Comparison of ENCODE assay signal across 12 cellular contexts in genomic region chr14:105034314-105035039, GRCh38. TPM values are rescaled to one million over a fixed set of nuclear protein-coding genes. Genes with fewer than 3 reads are reported as not detected.
DNase-seq lines count a peak whose midpoint lies in the region; ATAC-seq and TF ChIP-seq lines count a peak whose summit lies in the region.
"Had no signal": no experiment of that assay in that cellular context is flagged by ENCODE, and none has a peak within 500 bp of the region (broad histone marks: within the 10 kb centered on the region; RNA-seq: fewer than 3 reads in every experiment).

No MANE protein-coding gene starts in this region.

- H3K27ac ChIP-seq in CD4-positive, CD25-positive, alpha-beta regulatory T cell (ENCODE audit: insufficient read depth, low read length, poor library complexity, severe bottlenecking) = no peak overlapping the region
- H3K27ac ChIP-seq in PC-9 = no peak overlapping the region
- no peak overlapping the region for H3K27ac ChIP-seq in A673 (ENCODE audit: low read depth, low read length, poor library complexity, severe bottlenecking)
- H3K27ac ChIP-seq: cardiac muscle cell, sigmoid colon had no signal

- intact Hi-C loops in PC-9 (cut with micrococcal nuclease; ENCODE audit: unreplicated experiment) (no loop called here), A673 (cut with micrococcal nuclease; ENCODE audit: unreplicated experiment) (no loop called here)

- peaks cover 23% of the 10 kb centered on the region for H3F3A ChIP-seq in PC-9 (ENCODE audit: insufficient read depth, low read depth)

- H3K4me3 Mint-ChIP-seq in CD4-positive, CD25-positive, alpha-beta regulatory T cell = peak overlapping the region; percentile 85 to 98 (median 90)

- H3K27me3 Mint-ChIP-seq in CD4-positive, CD25-positive, alpha-beta regulatory T cell = no peaks in the 10 kb centered on the region

- H3K79me2 ChIP-seq in PC-9 (ENCODE audit: low read depth) = no peaks in the 10 kb centered on the region

- POLR2A ChIA-PET in PC-9 (lab: Charles Lee; ENCODE audit: unreplicated experiment) (no interaction called here), A673 (lab: Charles Lee; ENCODE audit: low non-redundant PET) (no interaction called here)

- TF ChIP-seq CTCF in PC-9 (conservative IDR thresholded peaks at IDR 0.05) (no peak), kidney epithelial cell (IDR thresholded peaks at IDR 0.05; ENCODE audit: insufficient read depth, low read length, poor library complexity, severe bottlenecking) (no peak), A673 (conservative IDR thresholded peaks at IDR 0.05; ENCODE audit: low read depth, low read length) (no peak)

- no peak for DNase-seq in CD4-positive, CD25-positive, alpha-beta regulatory T cell
- DNase-seq in PC-9 (peak in 1 of 2 experiments; percentile 41), kidney epithelial cell (ENCODE audit: low read depth) (no peak), NCI-H2196 treated with DMSO at 0.1 percent for 48 hours (lab: John Stamatoyannopoulos, UW; ENCODE audit: unreplicated experiment) (no peak), NCI-H2081 (lab: John Stamatoyannopoulos, UW) (no peak), A673 (ENCODE audit: low spot score) (no peak)
- DNase-seq: activated CD4-positive, alpha-beta T cell treated with anti-CD3 and anti-CD28 coated beads for 48 hours; EL; OCI-M1; sigmoid colon had no signal

- H3K9me3 ChIP-seq in CD4-positive, CD25-positive, alpha-beta regulatory T cell (ENCODE audit: control insufficient read depth in 2 of 2, low read length in 2 of 2) = no peaks in the 10 kb centered on the region
- H3K9me3 ChIP-seq in PC-9 (ENCODE audit: insufficient read depth, low read depth) (peaks cover 4% of the 10 kb centered on the region), A673 (ENCODE audit: low read depth, low read length, poor library complexity, severe bottlenecking) (no peaks in the 10 kb centered on the region)
- H3K9me3 ChIP-seq: sigmoid colon had no signal

- no peak for ATAC-seq in CD4-positive, CD25-positive, alpha-beta regulatory T cell (ENCODE audit: low read depth in 2 of 2)

- H3K27ac Mint-ChIP-seq in CD4-positive, CD25-positive, alpha-beta regulatory T cell = peak overlapping the region; percentile 58 to 95 (median 94)

- peaks cover 5 to 30% (median 16%) of the 10 kb centered on the region in 4 donors for H3K4me1 Mint-ChIP-seq in CD4-positive, CD25-positive, alpha-beta regulatory T cell

- no peaks in the 10 kb centered on the region for H3K36me3 ChIP-seq in CD4-positive, CD25-positive, alpha-beta regulatory T cell (ENCODE audit: control insufficient read depth, insufficient read depth, low read length)
- H3K36me3 ChIP-seq in PC-9 (ENCODE audit: low read depth) (no peaks in the 10 kb centered on the region), kidney epithelial cell (ENCODE audit: control insufficient read depth, insufficient read depth, low read length) (no peaks in the 10 kb centered on the region), A673 (ENCODE audit: insufficient read depth, low read length, poor library complexity, severe bottlenecking) (no peaks in the 10 kb centered on the region)
- H3K36me3 ChIP-seq: cardiac muscle cell, sigmoid colon had no signal

- BruUV-seq in PC-9 (replicated peaks; lab: Mats Ljungman, UMichigan) (no TSS peak), A673 (replicated peaks; lab: Mats Ljungman, UMichigan) (no TSS peak)

- H3K9me3 Mint-ChIP-seq in CD4-positive, CD25-positive, alpha-beta regulatory T cell = peaks cover 0 to 3% (median 0%) of the 10 kb centered on the region in 7 donors

- H3K4me1 ChIP-seq in CD4-positive, CD25-positive, alpha-beta regulatory T cell (ENCODE audit: control insufficient read depth, insufficient read depth, low read length, poor library complexity, severe bottlenecking) = peaks cover 6% of the 10 kb centered on the region
- peaks cover 27% of the 10 kb centered on the region for H3K4me1 ChIP-seq in PC-9 (replicated peaks; ENCODE audit: insufficient read depth)
- no peaks in the 10 kb centered on the region for H3K4me1 ChIP-seq in A673 (ENCODE audit: insufficient read depth, low read length, poor library complexity, severe bottlenecking)

- H3K4me2 ChIP-seq in PC-9 = peak overlapping the region; percentile 76

- no peak overlapping the region for H2AFZ ChIP-seq in PC-9

- no peaks in the 10 kb centered on the region for H4K20me1 ChIP-seq in PC-9 (ENCODE audit: insufficient read depth)

- no peak overlapping the region for H3K4me3 ChIP-seq in CD4-positive, CD25-positive, alpha-beta regulatory T cell (ENCODE audit: low read depth, low read length)
- H3K4me3 ChIP-seq in PC-9 (no peak overlapping the region), kidney epithelial cell (ENCODE audit: low read depth, low read length) (peak overlapping the region; percentile 36), A673 (ENCODE audit: low read depth, low read length, poor library complexity, severe bottlenecking) (no peak overlapping the region)
- H3K4me3 ChIP-seq: cardiac muscle cell had no signal

- no peaks in the 10 kb centered on the region for H3K9me2 ChIP-seq in PC-9 (ENCODE audit: insufficient read depth)

- H3K36me3 Mint-ChIP-seq in CD4-positive, CD25-positive, alpha-beta regulatory T cell = no peaks in the 10 kb centered on the region

- no peaks in the 10 kb centered on the region for H3K27me3 ChIP-seq in CD4-positive, CD25-positive, alpha-beta regulatory T cell (ENCODE audit: control insufficient read depth, insufficient read depth, low read length)
- H3K27me3 ChIP-seq in PC-9 (ENCODE audit: insufficient read depth, low read depth) (no peaks in the 10 kb centered on the region), kidney epithelial cell (ENCODE audit: control insufficient read depth, insufficient read depth, low read length) (no peaks in the 10 kb centered on the region), A673 (replicated peaks; ENCODE audit: insufficient read depth, low read depth, low read length, poor library complexity) (peaks cover 6% of the 10 kb centered on the region)

- CTCF ChIA-PET in PC-9 (lab: Charles Lee) (no interaction called here), A673 (lab: Charles Lee) (no interaction called here)

RNA-seq across cellular contexts. Expression of gene CDCA4, which starts 13.6 kb away (rescaled TPM):
- 16.5 TPM for total RNA-seq in CD4-positive, CD25-positive, alpha-beta regulatory T cell
- polyA plus RNA-seq in CD4-positive, CD25-positive, alpha-beta regulatory T cell = 10 to 100 TPM; 12.8 to 16.7 (median 14.9) TPM
- total RNA-seq in PC-9 (2021) (24.9 and 27.7 TPM in 2 replicates), kidney epithelial cell (33.2 and 34.6 TPM in 2 replicates), A673 (2021) (49.7 and 51.1 TPM in 2 replicates)

RNA-seq across cellular contexts. Expression of gene GPR132, which starts 30.8 kb away (rescaled TPM):
- 94.5 TPM for total RNA-seq in CD4-positive, CD25-positive, alpha-beta regulatory T cell
- polyA plus RNA-seq in CD4-positive, CD25-positive, alpha-beta regulatory T cell = 10 to 100 TPM in 3 of 4 donors, 1 to 10 TPM in 1; 8.8 to 17.5 (median 14.6) TPM
- total RNA-seq in PC-9 (2021) (0.98 TPM in 1 of 2 replicates, not detected in the other), kidney epithelial cell (1.7 and 1.9 TPM in 2 replicates), A673 (2021) (not detected in 2 replicates)
- total RNA-seq: LHCN-M2 had no signal

RNA-seq across cellular contexts. Expression of gene CLBA1, which starts 48.9 kb away (rescaled TPM):
- total RNA-seq in CD4-positive, CD25-positive, alpha-beta regulatory T cell = 0.89 TPM
- polyA plus RNA-seq in CD4-positive, CD25-positive, alpha-beta regulatory T cell = 1 to 10 TPM in 1 of 4 donors, under 1 TPM in 2, not detected in 1; 0.32 to 1.1 (median 0.95) TPM
- total RNA-seq in PC-9 (2021) (12.5 and 12.6 TPM in 2 replicates), kidney epithelial cell (12.6 and 17.1 TPM in 2 replicates), A673 (2021) (14.3 and 14.6 TPM in 2 replicates)

RNA-seq across cellular contexts. Expression of gene AHNAK2, which starts 56.3 kb away (rescaled TPM):
- total RNA-seq in CD4-positive, CD25-positive, alpha-beta regulatory T cell = not detected
- not detected for polyA plus RNA-seq in CD4-positive, CD25-positive, alpha-beta regulatory T cell
- 30.8 and 38.9 TPM in 2 replicates for total RNA-seq in PC-9 (2021)
- 121 and 140 TPM in 2 replicates for total RNA-seq in kidney epithelial cell
- total RNA-seq in A673 (2021) = 0.56 and 0.59 TPM in 2 replicates

Comparison
In these comparisons a context has a peak if more than half of its experiments do, and no peak if none do; other contexts are left out.
1. RNA of gene GPR132, which starts 30.8 kb away (total RNA-seq): 94.5 TPM in CD4-positive, CD25-positive, alpha-beta regulatory T cell (single experiment); 1.7 to 1.9 TPM in kidney epithelial cell, 0.98 TPM in PC-9 and not detected in A673; every median in the first group is over 10 times any median in the second.